22 cellular contexts compared by ENCODE assay signal in the genomic region with DNA sequence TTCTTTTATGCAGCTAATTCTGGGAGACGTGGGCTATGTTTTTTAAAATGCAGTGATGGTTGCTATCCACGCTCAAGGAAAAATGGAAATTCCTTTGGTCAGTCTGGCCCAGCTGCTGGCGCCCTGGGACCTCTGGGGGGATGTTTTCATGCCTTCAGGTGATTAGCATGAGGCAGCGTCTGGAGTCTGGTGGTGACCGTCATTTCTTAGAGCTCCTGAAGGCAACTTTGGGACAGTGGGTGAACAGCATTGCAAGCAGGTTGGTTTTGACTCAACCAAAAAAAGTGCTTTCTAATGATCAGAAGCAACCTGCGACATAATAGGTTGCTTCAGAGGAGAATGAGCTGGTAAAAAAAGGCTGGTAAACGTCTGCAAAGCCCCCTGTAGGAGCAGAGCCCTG.
A peak's percentile ranks its signal among the peaks of the same experiment; 100 is the strongest.
DNase-seq lines count a peak whose midpoint lies in the region; TF ChIP-seq lines count a peak whose summit lies in the region.
"Had no signal": no experiment of that assay in that cellular context is flagged by ENCODE, and none has a peak within 500 bp of the region (broad histone marks: within the 10 kb centered on the region; RNA-seq: fewer than 3 reads in every experiment).

No MANE protein-coding gene starts in this region.

- H2AFZ ChIP-seq in neuronal stem cell (ENCODE audit: low read length) = no peak overlapping the region
- H2AFZ ChIP-seq: GM23338 had no signal

- no peak overlapping the region for H4K8ac ChIP-seq in neuronal stem cell (ENCODE audit: low read depth, low read length)

- no peaks in the 10 kb centered on the region for H3K36me3 ChIP-seq in neuronal stem cell (replicated peaks in 1 of 2; ENCODE audit: control insufficient read depth in 2 of 2, insufficient read depth in 2 of 2, low read length in 2 of 2)
- H3K36me3 ChIP-seq: BE2C; BLaER1 treated with 17β-estradiol and CSF1 and Interleukin-3, amounts not matched to agents 10 nM and 100 nM had no signal

- TF ChIP-seq CTCF in type B pancreatic cell (conservative IDR thresholded peaks at IDR 0.05) = no peak

- no CpG with 5 or more reads among the region's 7 CpGs for WGBS in neuronal stem cell (ENCODE audit: extremely low coverage in 2 of 2, insufficient read length in 2 of 2, insufficient replicate concordance in 1 of 2), 2 donors

- peaks cover 68% of the 10 kb centered on the region for H3K27me3 Mint-ChIP-seq in type B pancreatic cell

- no peaks in the 10 kb centered on the region for H3K36me3 Mint-ChIP-seq in type B pancreatic cell
- H3K36me3 Mint-ChIP-seq: CD14-positive monocyte; CD8-positive, alpha-beta memory T cell had no signal

- no peak overlapping the region for H3K23ac ChIP-seq in neuronal stem cell (ENCODE audit: low read depth, low read length, poor library complexity)

- no peaks in the 10 kb centered on the region for H3K9me3 ChIP-seq in neuronal stem cell (replicated peaks in 1 of 2; ENCODE audit: control insufficient read depth in 2 of 2, insufficient read depth in 1 of 2, low read depth in 1 of 2, low read length in 2 of 2)
- H3K9me3 ChIP-seq: A549; BE2C; BLaER1 treated with 17β-estradiol and CSF1 and Interleukin-3, amounts not matched to agents 10 nM and 100 nM had no signal

- no peak overlapping the region for H4K91ac ChIP-seq in neuronal stem cell (ENCODE audit: low read depth, low read length, poor library complexity)

- DNase-seq in ELF-1 (ENCODE audit: low read depth, low spot score) (peak; percentile 45), islet precursor cell (peak; percentile 77), neuronal stem cell (ENCODE audit: low spot score) (no peak), type B pancreatic cell (ENCODE audit: extremely low spot score, unreplicated experiment) (no peak), NOMO-1 treated with DMSO at 0.1 percent for 48 hours (lab: John Stamatoyannopoulos, UW; ENCODE audit: unreplicated experiment) (no peak), COR-L47 (lab: John Stamatoyannopoulos, UW) (no peak)
- DNase-seq: 8988T; ACHN; AML-193; BE2C; Calu3; CD4-positive, alpha-beta T cell; CD8-positive, alpha-beta memory T cell; DMS153; DND-41; GDM1; H9 had no signal

- no peak overlapping the region for H3K4me2 ChIP-seq in neuronal stem cell (ENCODE audit: insufficient read depth, low read length, poor library complexity, severe bottlenecking)
- H3K4me2 ChIP-seq: A549; BLaER1 treated with 17β-estradiol and CSF1 and Interleukin-3, amounts not matched to agents 10 nM and 100 nM; GM23338 had no signal

- H2BK5ac ChIP-seq in neuronal stem cell (ENCODE audit: low read length) = no peak overlapping the region

- H2BK120ac ChIP-seq in neuronal stem cell (ENCODE audit: low read depth, low read length) = no peak overlapping the region

- peaks cover 0 to 27% (median 0%) of the 10 kb centered on the region in 3 experiments for H3K27me3 ChIP-seq in neuronal stem cell (ENCODE audit: control insufficient read depth in 3 of 3, insufficient read depth in 3 of 3, low read depth in 1 of 3, low read length in 3 of 3)
- H3K27me3 ChIP-seq: BE2C had no signal

- H2BK15ac ChIP-seq in neuronal stem cell (ENCODE audit: low read length) = no peak overlapping the region

- H3K9me3 Mint-ChIP-seq in type B pancreatic cell = no peaks in the 10 kb centered on the region
- H3K9me3 Mint-ChIP-seq: CD4-positive, alpha-beta T cell; CD8-positive, alpha-beta memory T cell; GM23338 had no signal

- H3K9ac ChIP-seq in neuronal stem cell (ENCODE audit: low read depth, low read length, poor library complexity) = no peak overlapping the region
- H3K9ac ChIP-seq: BLaER1 treated with 17β-estradiol and CSF1 and Interleukin-3, amounts not matched to agents 10 nM and 100 nM had no signal

- no peaks in the 10 kb centered on the region for H3K79me1 ChIP-seq in neuronal stem cell (ENCODE audit: low read depth, low read length)

- H3K4me1 ChIP-seq in neuronal stem cell (ENCODE audit: control insufficient read depth in 2 of 2, insufficient read depth in 1 of 2, low read depth in 1 of 2, low read length in 2 of 2) = peaks cover 27 to 28% of the 10 kb centered on the region in 2 donors
- H3K4me1 ChIP-seq: BE2C had no signal

- no peak overlapping the region for H3K27ac ChIP-seq in neuronal stem cell (replicated peaks; ENCODE audit: low read length)
- H3K27ac ChIP-seq: A549; BLaER1 treated with 17β-estradiol and CSF1 and Interleukin-3, amounts not matched to agents 10 nM and 100 nM had no signal

- no peak overlapping the region for H3K14ac ChIP-seq in neuronal stem cell (ENCODE audit: low read length)

- no peak overlapping the region for H3K18ac ChIP-seq in neuronal stem cell (ENCODE audit: low read length)

- no peak overlapping the region for H3K4me3 Mint-ChIP-seq in type B pancreatic cell
- H3K4me3 Mint-ChIP-seq: CD14-positive monocyte; CD4-positive, alpha-beta T cell; CD8-positive, alpha-beta memory T cell; GM23338; H9 had no signal

- no peak overlapping the region for H3K4me3 ChIP-seq in neuronal stem cell (ENCODE audit: low read length in 2 of 2)
- H3K4me3 ChIP-seq: A549; BLaER1 treated with 17β-estradiol and CSF1 and Interleukin-3, amounts not matched to agents 10 nM and 100 nM; GM12878; GM23338 had no signal

- H3K4me1 Mint-ChIP-seq in type B pancreatic cell (ENCODE audit: unreplicated experiment) = peaks cover 17% of the 10 kb centered on the region

- no peak overlapping the region for H3K4ac ChIP-seq in neuronal stem cell (ENCODE audit: low read length)

- peak overlapping the region; percentile 36 for H2AK5ac ChIP-seq in neuronal stem cell (ENCODE audit: low read depth, low read length)

- peak overlapping the region; percentile 33 for H2BK12ac ChIP-seq in neuronal stem cell (ENCODE audit: low read length)

- no peak overlapping the region for H3K27ac Mint-ChIP-seq in type B pancreatic cell
- H3K27ac Mint-ChIP-seq: CD14-positive monocyte; CD4-positive, alpha-beta T cell; GM23338; H9 had no signal

Comparison
In these comparisons a context has a peak if more than half of its experiments do, and no peak if none do; other contexts are left out.
1. DNase-seq: peak in ELF-1 (single experiment) and islet precursor cell (single experiment); none in neuronal stem cell (single experiment), type B pancreatic cell (single experiment), NOMO-1 treated with DMSO at 0.1 percent for 48 hours (single experiment) and COR-L47 (single experiment).